ENCODE assay signal across 9 cellular contexts in the genomic region with DNA sequence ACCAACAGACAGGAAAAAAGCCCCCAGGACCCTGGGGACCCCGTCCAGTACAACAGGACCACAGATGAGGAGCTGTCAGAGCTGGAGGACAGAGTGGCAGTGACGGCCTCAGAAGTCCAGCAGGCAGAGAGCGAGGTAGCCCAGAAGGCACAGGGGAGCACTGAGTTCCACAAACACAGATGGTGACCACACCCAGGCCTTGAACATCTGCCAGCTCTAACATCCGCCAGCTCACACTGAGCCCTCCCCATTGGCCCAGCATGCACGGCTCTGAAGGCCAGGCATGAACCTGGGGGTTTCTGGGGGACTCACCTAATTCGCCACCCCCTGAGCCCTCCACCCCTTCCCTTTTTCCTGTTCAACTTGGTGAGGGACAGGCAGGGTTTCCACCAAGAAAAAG. TPM values are rescaled to one million over a fixed set of nuclear protein-coding genes. Genes with fewer than 3 reads are reported as not detected.
DNase-seq lines count a peak whose midpoint lies in the region; ATAC-seq and TF ChIP-seq lines count a peak whose summit lies in the region.
"Had no signal": no experiment of that assay in that cellular context is flagged by ENCODE, and none has a peak within 500 bp of the region (broad histone marks: within the 10 kb centered on the region; RNA-seq: fewer than 3 reads in every experiment).

No MANE protein-coding gene starts in this region.

- H3K4me1 ChIP-seq in sigmoid colon = peaks cover 0 to 5% (median 0%) of the 10 kb centered on the region in 4 donors
- H3K4me1 ChIP-seq in ascending aorta = no peaks in the 10 kb centered on the region

- H3K36me3 ChIP-seq in sigmoid colon (no peaks in the 10 kb centered on the region), ascending aorta (no peaks in the 10 kb centered on the region)

- DNase-seq in NCI-H345 (lab: John Stamatoyannopoulos, UW) = peak; percentile 69
- DNase-seq in erythroblast (lab: John Stamatoyannopoulos, UW) = peak; percentile 40 to 49
- peak; percentile 80 for DNase-seq in sigmoid colon
- no peak for DNase-seq in amniotic stem cell (lab: John Stamatoyannopoulos, UW)
- no peak for DNase-seq in activated naive CD4-positive, alpha-beta T cell treated with anti-CD3 and anti-CD28 coated beads, Interleukin-2, amount 50 U/mL, for 16 hours
- DNase-seq in ascending aorta (ENCODE audit: low spot score in 2 of 2) = no peak
- no peak for DNase-seq in dermis blood vessel endothelial cell
- DNase-seq: mesendoderm had no signal

- H3K27me3 ChIP-seq in sigmoid colon (peaks cover 0 to 6% (median 0%) of the 10 kb centered on the region in 3 donors), ascending aorta (no peaks in the 10 kb centered on the region)

- intact Hi-C loops in sigmoid colon (cut with DNase I) (no loop called here), ascending aorta (cut with DNase I) (no loop called here)

- H3K4me3 ChIP-seq in sigmoid colon (no peak overlapping the region), ascending aorta (no peak overlapping the region)

- no peak for TF ChIP-seq POLR2A in erythroblast (IDR thresholded peaks at IDR 0.05; ENCODE audit: low read length)
- TF ChIP-seq POLR2A in sigmoid colon (IDR thresholded peaks at IDR 0.05) = no peak

- TF ChIP-seq EP300 in sigmoid colon (IDR thresholded peaks at IDR 0.05) = no peak

- no peaks in the 10 kb centered on the region for H3K9me3 ChIP-seq in sigmoid colon
- H3K9me3 ChIP-seq in ascending aorta = no peaks in the 10 kb centered on the region

- H3K27ac ChIP-seq in sigmoid colon (no peak overlapping the region), ascending aorta (no peak overlapping the region)

- TF ChIP-seq CTCF in sigmoid colon (IDR thresholded peaks at IDR 0.05) (no peak), ascending aorta (IDR thresholded peaks at IDR 0.05) (no peak)

- ATAC-seq in GM18868 (IDR thresholded peaks at IDR 0.05; ENCODE audit: unreplicated experiment) = peak; percentile 62

- WGBS in sigmoid colon, 2 donors = 8 to 49% methylated on average over 6 of the region's 6 CpGs

RNA-seq across cellular contexts. Expression of gene PRLH, which starts 25.6 kb away (rescaled TPM):
- total RNA-seq in sigmoid colon = not detected
- not detected for polyA plus RNA-seq in sigmoid colon
- not detected for total RNA-seq in ascending aorta
- total RNA-seq in dermis blood vessel endothelial cell = not detected in 2 replicates

RNA-seq across cellular contexts. Expression of gene RAB17, which starts 49.7 kb away (rescaled TPM):
- total RNA-seq in sigmoid colon = 1 to 10 TPM in 1 of 4 donors, under 1 TPM in 3; 0.33 to 2.8 (median 0.45) TPM
- polyA plus RNA-seq in sigmoid colon = 10 to 100 TPM; 34.4 to 48.8 (median 38.4) TPM
- total RNA-seq in ascending aorta = 0.32 TPM
- 4.9 and 14.1 TPM in 2 replicates for total RNA-seq in dermis blood vessel endothelial cell

RNA-seq across cellular contexts. Expression of gene MLPH, which starts 53.8 kb away (rescaled TPM):
- 10 to 100 TPM in 1 of 4 donors, 1 to 10 TPM in 3; 1.8 to 21.9 (median 4.6) TPM for total RNA-seq in sigmoid colon
- polyA plus RNA-seq in sigmoid colon = 10 to 100 TPM; 45.0 to 79.3 (median 56.2) TPM
- total RNA-seq in ascending aorta = 91.0 TPM
- 0.28 and 1.0 TPM in 2 replicates for total RNA-seq in dermis blood vessel endothelial cell

Comparison
In these comparisons a context has a peak if more than half of its experiments do, and no peak if none do; other contexts are left out.
1. DNase-seq: peak in NCI-H345 (single experiment), erythroblast (2 of 2) and sigmoid colon (single experiment); none in amniotic stem cell (single experiment), activated naive CD4-positive, alpha-beta T cell treated with anti-CD3 and anti-CD28 coated beads, Interleukin-2, amount 50 U/mL, for 16 hours (single experiment), ascending aorta (0 of 2) and dermis blood vessel endothelial cell (single experiment).